8 cellular contexts compared by ENCODE assay signal in the genomic region with DNA sequence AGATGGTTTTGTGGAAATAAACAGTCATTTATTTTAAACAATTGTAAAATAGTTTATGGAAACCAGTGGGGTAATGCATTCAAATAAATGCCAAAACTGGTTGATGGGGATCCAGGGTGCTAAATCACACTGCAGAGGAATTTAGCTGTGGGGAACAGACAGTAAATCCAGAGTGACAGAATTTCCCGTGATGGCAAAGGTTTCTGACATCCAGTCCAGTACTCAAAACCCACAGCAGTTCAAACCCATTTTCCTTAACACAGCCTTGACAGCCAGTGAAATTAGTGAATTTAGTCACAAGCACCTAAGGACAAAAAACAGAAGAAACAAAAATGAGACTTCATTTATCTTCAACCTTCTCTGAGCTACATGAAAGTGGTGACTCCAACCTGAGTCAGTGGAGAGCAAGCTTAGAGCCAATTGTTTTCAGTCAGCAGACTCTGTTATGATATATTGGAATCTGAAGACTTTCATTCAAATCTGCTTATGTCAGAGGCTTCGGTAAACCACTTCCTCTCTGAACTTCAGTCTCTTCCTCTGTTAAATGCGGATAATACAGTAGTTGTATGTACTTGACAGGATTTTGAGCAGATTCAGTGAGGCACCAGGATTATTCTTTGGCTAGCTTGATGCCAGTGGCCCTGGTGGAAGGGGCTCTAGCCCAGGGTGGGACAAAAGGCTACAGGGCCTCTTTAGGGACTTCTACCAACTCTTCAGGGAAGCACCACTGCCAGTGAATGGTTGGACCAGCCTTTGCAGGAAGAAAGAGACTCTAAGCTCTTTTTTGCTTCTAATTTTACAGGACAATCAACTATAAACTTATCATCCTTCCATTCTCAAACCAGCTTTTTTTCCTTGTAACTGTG.
DNase-seq lines count a peak whose midpoint lies in the region; ATAC-seq and TF ChIP-seq lines count a peak whose summit lies in the region.

No MANE protein-coding gene starts in this region.

- H3K36me3 Mint-ChIP-seq in activated B cell treated with CpG ODN at 0.5 μM for 24 hours (ENCODE audit: low read depth) = peaks cover 24% of the 10 kb centered on the region

- H3K4me1 Mint-ChIP-seq in activated B cell treated with CpG ODN at 0.5 μM for 24 hours = peaks cover 38% of the 10 kb centered on the region

- no peaks in the 10 kb centered on the region for H3K27me3 Mint-ChIP-seq in activated B cell treated with CpG ODN at 0.5 μM for 24 hours

- no peaks in the 10 kb centered on the region for H3K9me3 Mint-ChIP-seq in activated B cell treated with CpG ODN at 0.5 μM for 24 hours

- H3K36me3 ChIP-seq in A673 (ENCODE audit: insufficient read depth, low read length, poor library complexity, severe bottlenecking) (no peaks in the 10 kb centered on the region), stomach smooth muscle (ENCODE audit: control insufficient read depth in 2 of 2, insufficient read depth in 2 of 2, low read length in 2 of 2) (no peaks in the 10 kb centered on the region), BE2C (no peaks in the 10 kb centered on the region; the same call in 1 of the 2 replicates)

- peak; percentile 23 for DNase-seq in A673 (ENCODE audit: low spot score)
- no peak for DNase-seq in activated B cell treated with CpG ODN at 0.5 μM for 24 hours
- DNase-seq in foreskin fibroblast = peak; percentile 90 to 93
- DNase-seq in BE2C = no peak
- no peak for DNase-seq in erythroblast (lab: John Stamatoyannopoulos, UW)

- H3K4me3 ChIP-seq in A673 (ENCODE audit: low read depth, low read length, poor library complexity, severe bottlenecking) = no peak overlapping the region
- no peak overlapping the region for H3K4me3 ChIP-seq in foreskin fibroblast (ENCODE audit: low read depth in 1 of 2, low read length in 2 of 2)
- H3K4me3 ChIP-seq in stomach smooth muscle (ENCODE audit: low read length in 2 of 2) = no peak overlapping the region
- no peak overlapping the region for H3K4me3 ChIP-seq in BE2C (ENCODE audit: low read depth, low read length)

- no peaks in the 10 kb centered on the region for H3K9me3 ChIP-seq in A673 (ENCODE audit: low read depth, low read length, poor library complexity, severe bottlenecking)
- no peaks in the 10 kb centered on the region for H3K9me3 ChIP-seq in stomach smooth muscle (ENCODE audit: control insufficient read depth in 2 of 2, low read length in 2 of 2)
- no peaks in the 10 kb centered on the region for H3K9me3 ChIP-seq in BE2C

- H3K4me1 ChIP-seq in A673 (ENCODE audit: insufficient read depth, low read length, poor library complexity, severe bottlenecking) (peaks cover 27% of the 10 kb centered on the region), stomach smooth muscle (ENCODE audit: control insufficient read depth, insufficient read depth, low read length) (peaks cover 24% of the 10 kb centered on the region), BE2C (no peaks in the 10 kb centered on the region)

- H3K4me3 Mint-ChIP-seq in activated B cell treated with CpG ODN at 0.5 μM for 24 hours = peak overlapping the region; percentile 47

- TF ChIP-seq CTCF in A673 (conservative IDR thresholded peaks at IDR 0.05; ENCODE audit: low read depth, low read length) = no peak
- TF ChIP-seq CTCF in activated B cell treated with CpG ODN at 0.5 μM for 24 hours (IDR thresholded peaks at IDR 0.05) = no peak
- TF ChIP-seq CTCF in foreskin fibroblast (IDR thresholded peaks at IDR 0.05; ENCODE audit: low read depth, low read length) = no peak
- no peak for TF ChIP-seq CTCF in BE2C (IDR thresholded peaks at IDR 0.05; ENCODE audit: low read depth, low read length)

- intact Hi-C loops in A673 (cut with micrococcal nuclease; ENCODE audit: unreplicated experiment) (no loop called here), activated B cell treated with CpG ODN at 0.5 μM for 24 hours (cut with micrococcal nuclease) (no loop called here)

- H3K27ac ChIP-seq in A673 (ENCODE audit: low read depth, low read length, poor library complexity, severe bottlenecking) = no peak overlapping the region
- peak overlapping the region; percentile 73 for H3K27ac ChIP-seq in stomach smooth muscle (ENCODE audit: low read length)

- CTCF ChIA-PET in A673 (lab: Charles Lee) = no interaction called here
- CTCF ChIA-PET in activated B cell treated with CpG ODN at 0.5 μM for 24 hours (lab: Charles Lee) = interaction anchor here (1.5 kb wide), 1 partner anchor 37 kb away, joined by 3 read pairs; no protein-coding TSS in a partner anchor

- POLR2A ChIA-PET in A673 (lab: Charles Lee; ENCODE audit: low non-redundant PET) = interaction anchor here (0.6 kb wide), 1 partner anchor 224 kb away, joined by 3 read pairs; no protein-coding TSS in a partner anchor
- POLR2A ChIA-PET in activated B cell treated with CpG ODN at 0.5 μM for 24 hours (lab: Charles Lee) = interaction anchor here (1.3 kb wide), 1 partner anchor 8 kb away, joined by 7 read pairs; no protein-coding TSS in a partner anchor

- peak overlapping the region; percentile 32 for H3K27ac Mint-ChIP-seq in activated B cell treated with CpG ODN at 0.5 μM for 24 hours

- BruUV-seq in A673 (replicated peaks; lab: Mats Ljungman, UMichigan) = no TSS peak

- TF ChIP-seq POLR2A in erythroblast (IDR thresholded peaks at IDR 0.05; ENCODE audit: low read length) = no peak

- ATAC-seq in HG02610 (IDR thresholded peaks at IDR 0.05; ENCODE audit: unreplicated experiment) = peak; percentile 57
- ATAC-seq in activated B cell treated with CpG ODN at 0.5 μM for 24 hours (ENCODE audit: low read depth) = peak; percentile 45
- ATAC-seq in HG03432 (IDR thresholded peaks at IDR 0.05; ENCODE audit: unreplicated experiment) = no peak

- H3K9ac ChIP-seq in stomach smooth muscle (ENCODE audit: low read length in 2 of 2) = no peak overlapping the region

- H3K27me3 ChIP-seq in A673 (replicated peaks; ENCODE audit: insufficient read depth, low read depth, low read length, poor library complexity) = no peaks in the 10 kb centered on the region
- H3K27me3 ChIP-seq in stomach smooth muscle (ENCODE audit: control insufficient read depth in 1 of 2, insufficient read depth in 2 of 2, low read length in 2 of 2) = no peaks in the 10 kb centered on the region
- no peaks in the 10 kb centered on the region for H3K27me3 ChIP-seq in BE2C

Comparison
In these comparisons a context has a peak if more than half of its experiments do, and no peak if none do; other contexts are left out.
1. DNase-seq: peak in A673 (single experiment) and foreskin fibroblast (2 of 2); none in activated B cell treated with CpG ODN at 0.5 μM for 24 hours (single experiment), BE2C (single experiment) and erythroblast (0 of 2).